In the genomic region with DNA sequence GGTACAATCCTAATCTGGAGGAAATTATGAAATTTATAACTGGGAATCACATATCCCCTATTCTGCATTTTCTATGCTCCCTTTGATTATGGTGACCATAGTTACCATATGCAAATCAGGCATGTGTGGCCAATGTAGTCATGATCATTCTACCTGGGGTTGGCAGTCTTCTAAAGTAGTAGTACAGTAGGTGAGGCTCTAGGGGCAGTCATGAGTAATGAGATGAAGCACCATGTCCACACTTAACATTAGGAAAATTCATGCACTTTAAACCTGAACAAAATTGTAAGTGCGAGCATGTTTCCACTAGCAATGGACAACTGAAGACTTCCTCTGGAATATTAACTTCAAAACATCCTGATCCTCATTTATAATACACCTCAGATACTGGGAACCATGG, we compare ENCODE assay signal across 9 cellular contexts.
A peak's percentile ranks its signal among the peaks of the same experiment; 100 is the strongest.
DNase-seq lines count a peak whose midpoint lies in the region; ATAC-seq and TF ChIP-seq lines count a peak whose summit lies in the region.
"Had no signal": no experiment of that assay in that cellular context is flagged by ENCODE, and none has a peak within 500 bp of the region (broad histone marks: within the 10 kb centered on the region; RNA-seq: fewer than 3 reads in every experiment).

No MANE protein-coding gene starts in this region.

- no peak overlapping the region for H3K4me3 ChIP-seq in BE2C (ENCODE audit: low read depth, low read length)
- no peak overlapping the region for H3K4me3 ChIP-seq in RWPE2 (ENCODE audit: severe bottlenecking)

- no peaks in the 10 kb centered on the region for H3K27me3 Mint-ChIP-seq in activated CD4-positive, alpha-beta T cell treated with anti-CD3 and anti-CD28 coated beads, Interleukin-2, amount 10 ng/mL, durations not matched to agents 7 days and 5 days
- H3K27me3 Mint-ChIP-seq: IgD-negative memory B cell had no signal

- no peaks in the 10 kb centered on the region for H3K36me3 Mint-ChIP-seq in activated CD4-positive, alpha-beta T cell treated with anti-CD3 and anti-CD28 coated beads, Interleukin-2, amount 10 ng/mL, durations not matched to agents 7 days and 5 days (ENCODE audit: low read depth)
- H3K36me3 Mint-ChIP-seq: IgD-negative memory B cell had no signal

- CTCF ChIA-PET in activated CD4-positive, alpha-beta T cell treated with anti-CD3 and anti-CD28 coated beads, Interleukin-2, amount 10 ng/mL, durations not matched to agents 7 days and 5 days (lab: Charles Lee), result no interaction called here

- H3K9me3 ChIP-seq in BE2C, result no peaks in the 10 kb centered on the region
- H3K9me3 ChIP-seq in RWPE2 (ENCODE audit: severe bottlenecking), result no peaks in the 10 kb centered on the region

- no peaks in the 10 kb centered on the region for H3K4me1 Mint-ChIP-seq in activated CD4-positive, alpha-beta T cell treated with anti-CD3 and anti-CD28 coated beads, Interleukin-2, amount 10 ng/mL, durations not matched to agents 7 days and 5 days
- H3K4me1 Mint-ChIP-seq: IgD-negative memory B cell had no signal

- H3K27ac Mint-ChIP-seq in activated CD4-positive, alpha-beta T cell treated with anti-CD3 and anti-CD28 coated beads, Interleukin-2, amount 10 ng/mL, durations not matched to agents 7 days and 5 days, result no peak overlapping the region
- H3K27ac Mint-ChIP-seq: IgD-negative memory B cell had no signal

- H3K27me3 ChIP-seq in BE2C, result no peaks in the 10 kb centered on the region
- no peaks in the 10 kb centered on the region for H3K27me3 ChIP-seq in RWPE2 (ENCODE audit: insufficient read depth, poor library complexity, severe bottlenecking)

- DNase-seq in BE2C (peak; percentile 24), RWPE2 (ENCODE audit: low spot score) (no peak), left lobe of liver (ENCODE audit: low spot score) (no peak), pons (ENCODE audit: low spot score) (no peak), DMS153 (lab: John Stamatoyannopoulos, UW) (no peak)
- DNase-seq in activated CD4-positive, alpha-beta T cell treated with anti-CD3 and anti-CD28 coated beads, Interleukin-2, amount 10 ng/mL, durations not matched to agents 7 days and 5 days, result no peak

- no peak overlapping the region for H3K27ac ChIP-seq in RWPE2 (ENCODE audit: poor library complexity, severe bottlenecking)

- H3K4me3 Mint-ChIP-seq in activated CD4-positive, alpha-beta T cell treated with anti-CD3 and anti-CD28 coated beads, Interleukin-2, amount 10 ng/mL, durations not matched to agents 7 days and 5 days, result no peak overlapping the region
- H3K4me3 Mint-ChIP-seq: IgD-negative memory B cell had no signal

- H3K36me3 ChIP-seq in BE2C (no peaks in the 10 kb centered on the region), RWPE2 (ENCODE audit: low read depth) (no peaks in the 10 kb centered on the region)

- H3K4me1 ChIP-seq in BE2C (no peaks in the 10 kb centered on the region), RWPE2 (ENCODE audit: insufficient read depth, poor library complexity, severe bottlenecking) (peaks cover 5% of the 10 kb centered on the region)

- peaks cover 3% of the 10 kb centered on the region for H3K9me3 Mint-ChIP-seq in activated CD4-positive, alpha-beta T cell treated with anti-CD3 and anti-CD28 coated beads, Interleukin-2, amount 10 ng/mL, durations not matched to agents 7 days and 5 days

- peak; percentile 70 for TF ChIP-seq CTCF in BE2C (IDR thresholded peaks at IDR 0.05; ENCODE audit: low read depth, low read length)
- TF ChIP-seq CTCF in RWPE2 (IDR thresholded peaks at IDR 0.05; ENCODE audit: poor library complexity, severe bottlenecking), result peak; percentile 31

- POLR2A ChIA-PET in activated CD4-positive, alpha-beta T cell treated with anti-CD3 and anti-CD28 coated beads, Interleukin-2, amount 10 ng/mL, durations not matched to agents 7 days and 5 days (lab: Charles Lee), result no interaction called here

- ATAC-seq in GM18909 (IDR thresholded peaks at IDR 0.05; ENCODE audit: poor library complexity, unreplicated experiment) (peak; percentile 91), HG03097 (IDR thresholded peaks at IDR 0.05; ENCODE audit: low FRiP score, unreplicated experiment) (peak; percentile 74), RWPE2 (ENCODE audit: low read depth) (peak; percentile 70; the same call in 2 of the 3 replicates), left lobe of liver (peak; percentile 88)
